Comparison of ENCODE assay signal across 8 cellular contexts in the genomic region with DNA sequence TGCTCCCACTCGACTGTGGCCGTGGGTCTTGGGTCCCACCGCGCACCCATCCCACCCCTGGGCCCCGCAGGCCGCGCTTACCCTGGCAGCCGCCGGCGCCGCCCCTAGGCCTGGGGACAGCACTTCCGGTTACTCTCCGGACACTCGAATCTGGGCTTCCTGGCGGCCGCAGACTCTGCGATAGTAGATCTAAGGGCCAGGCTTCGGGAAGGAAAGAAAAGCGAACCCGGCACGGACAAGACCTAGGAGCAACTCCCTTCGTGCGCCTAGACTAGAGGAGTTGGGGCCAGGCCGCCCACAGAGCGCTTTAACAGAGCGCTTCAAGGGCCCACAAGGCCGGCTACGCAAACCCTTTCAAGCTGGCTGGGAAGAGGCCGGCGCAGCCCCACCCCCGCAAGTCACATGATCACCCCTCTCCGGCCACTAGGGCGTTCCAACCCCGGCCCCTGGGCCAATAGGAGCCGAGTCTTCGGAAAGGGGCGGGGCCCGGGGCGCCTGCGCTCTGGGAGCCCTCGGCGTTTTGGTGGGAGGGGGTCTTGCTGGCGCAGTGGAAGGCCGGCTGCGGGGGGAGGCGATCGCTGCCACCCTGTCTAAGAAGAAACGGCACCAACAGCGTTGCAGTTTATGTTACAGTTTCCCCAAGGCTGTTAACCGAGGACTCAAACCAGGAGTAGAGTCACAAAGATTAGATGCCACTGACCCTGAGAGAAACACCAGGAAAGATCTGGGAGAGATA. TPM values are rescaled to one million over a fixed set of nuclear protein-coding genes. Genes with fewer than 3 reads are reported as not detected.
A peak's percentile ranks its signal among the peaks of the same experiment; 100 is the strongest.
DNase-seq lines count a peak whose midpoint lies in the region; ATAC-seq and TF ChIP-seq lines count a peak whose summit lies in the region.
"Not testable (repeated sequence)": the region's sequence is repeated elsewhere in the genome, so short reads cannot be mapped to it uniquely, and the experiment has no call there.

A gene with protein sequence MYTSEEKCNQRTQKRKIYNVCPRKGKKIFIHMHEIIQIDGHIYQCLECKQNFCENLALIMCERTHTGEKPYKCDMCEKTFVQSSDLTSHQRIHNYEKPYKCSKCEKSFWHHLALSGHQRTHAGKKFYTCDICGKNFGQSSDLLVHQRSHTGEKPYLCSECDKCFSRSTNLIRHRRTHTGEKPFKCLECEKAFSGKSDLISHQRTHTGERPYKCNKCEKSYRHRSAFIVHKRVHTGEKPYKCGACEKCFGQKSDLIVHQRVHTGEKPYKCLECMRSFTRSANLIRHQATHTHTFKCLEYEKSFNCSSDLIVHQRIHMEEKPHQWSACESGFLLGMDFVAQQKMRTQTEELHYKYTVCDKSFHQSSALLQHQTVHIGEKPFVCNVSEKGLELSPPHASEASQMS (minus strand): TSS at position 387 of the 736 bp plus-strand sequence. CDS start 21,193 bp downstream, outside the sequence.

- H3K4me3 ChIP-seq in dorsolateral prefrontal cortex = peak within 1 kb of the TSS; percentile 52 to 95 (median 85)
- H3K4me3 ChIP-seq in liver (ENCODE audit: low read depth in 1 of 3, low read length in 3 of 3) = peak within 1 kb of the TSS; percentile 75 to 97 (median 94)

- H3K27me3 ChIP-seq in dorsolateral prefrontal cortex = peaks cover 0 to 12% (median 0%) of the 10 kb centered on the region in 45 donors
- not testable (repeated sequence) for H3K27me3 ChIP-seq in liver (ENCODE audit: control insufficient read depth in 4 of 4, insufficient read depth in 4 of 4, low read length in 3 of 4)

- ATAC-seq in GM19395 (IDR thresholded peaks at IDR 0.05; ENCODE audit: unreplicated experiment) (peak; percentile 98), HG03565 (IDR thresholded peaks at IDR 0.05; ENCODE audit: unreplicated experiment) (peak; percentile 89)

- H3K9me3 ChIP-seq in liver (ENCODE audit: control insufficient read depth in 4 of 4, low read length in 3 of 4) = not testable (repeated sequence)

- not testable (repeated sequence) for TF ChIP-seq CTCF in C4-2B (conservative IDR thresholded peaks at IDR 0.05); liver (IDR thresholded peaks at IDR 0.05; ENCODE audit: low read depth, low read length, missing input control)
- peak in 15 of 56 donors; percentile 4 to 36 (median 21) for TF ChIP-seq CTCF in dorsolateral prefrontal cortex (IDR thresholded peaks at IDR 0.05 in 54 of 56, conservative IDR thresholded peaks at IDR 0.05 in 2 of 56; ENCODE audit: low read depth in 1 of 56, partially characterized antibody in 56 of 56)

- not testable (repeated sequence) for TF ChIP-seq RAD21 in liver (IDR thresholded peaks at IDR 0.05)

- H3K9ac ChIP-seq in liver (ENCODE audit: low read depth in 1 of 2, low read length in 2 of 2) = peak within 1 kb of the TSS; percentile 62 to 68

- intact Hi-C loops in dorsolateral prefrontal cortex (cut with DNase I) = not testable (repeated sequence)

- peaks cover 2 to 15% (median 9%) of the 10 kb centered on the region in 4 donors for H3K4me1 ChIP-seq in liver (ENCODE audit: control insufficient read depth in 4 of 4, insufficient read depth in 4 of 4, low read length in 3 of 4)

- peak; percentile 92 for DNase-seq in NCI-H774 (lab: John Stamatoyannopoulos, UW)
- peak; percentile 89 to 93 for DNase-seq in activated CD4-positive, alpha-beta T cell treated with anti-CD3 and anti-CD28 coated beads, Interleukin-2, amount 50 U/mL, for 48 hours
- peak; percentile 91 to 97 (median 96) for DNase-seq in dorsolateral prefrontal cortex
- DNase-seq in stimulated activated CD4-positive, alpha-beta T cell treated with anti-CD3 and anti-CD28 coated beads, Interleukin-4, amount 100 ng/mL, for 24 hours = peak; percentile 90

- H3K36me3 ChIP-seq in liver (ENCODE audit: control insufficient read depth in 4 of 4, insufficient read depth in 3 of 4, low read depth in 1 of 4, low read length in 3 of 4) = not testable (repeated sequence)

- peak within 1 kb of the TSS; percentile 79 for H3K27ac ChIP-seq in C4-2B
- H3K27ac ChIP-seq in dorsolateral prefrontal cortex = peak within 1 kb of the TSS in 58 of 59 donors; percentile 4 to 95 (median 86)
- peak within 1 kb of the TSS; percentile 49 to 61 for H3K27ac ChIP-seq in liver (ENCODE audit: low read depth in 1 of 2, low read length in 2 of 2)

- WGBS in liver = 4% methylated on average over 48 of the region's 50 CpGs

TF ChIP-seq in liver, 16 proteins besides CTCF, POLR2A, EP300 and RAD21:
- peak; percentile 73 for TF ChIP-seq YY1 (IDR thresholded peaks at IDR 0.05)
- peak; percentile 7 for TF ChIP-seq TAF1 (conservative IDR thresholded peaks at IDR 0.05)
- TF ChIP-seq HNF4A (conservative IDR thresholded peaks at IDR 0.05) = peak; percentile 2 to 11
- peak; percentile 52 to 86 for TF ChIP-seq GABPA (IDR thresholded peaks at IDR 0.05 in 1 of 2, conservative IDR thresholded peaks at IDR 0.05 in 1 of 2)
- peak; percentile 67 for TF ChIP-seq SP1 (IDR thresholded peaks at IDR 0.05)
- peak; percentile 87 to 89 for TF ChIP-seq EGR1 (IDR thresholded peaks at IDR 0.05; ENCODE audit: low read depth in 2 of 2)
- peak; percentile 3 to 10 for TF ChIP-seq RXRA (IDR thresholded peaks at IDR 0.05)
- peak; percentile 26 for TF ChIP-seq MAX (IDR thresholded peaks at IDR 0.05)
TF ChIP-seq in liver: peak in this region for 8; not testable (repeated sequence) for 8.

RNA-seq across cellular contexts. Expression of the gene that starts here (rescaled TPM):
- total RNA-seq in dorsolateral prefrontal cortex (10 to 100 TPM; 20.5 to 42.8 (median 31.9) TPM), liver (1 to 10 TPM; 6.7 to 6.9 TPM)
- 1 to 10 TPM; 3.3 to 9.0 TPM for polyA plus RNA-seq in liver

Comparison
In these comparisons a context has a peak if more than half of its experiments do, and no peak if none do; other contexts are left out.
1. Peak in every context shown above with its lines: DNase-seq, ATAC-seq, H3K4me3 ChIP-seq and H3K27ac ChIP-seq.